ENCODE assay signal across 21 cellular contexts in the genomic region with DNA sequence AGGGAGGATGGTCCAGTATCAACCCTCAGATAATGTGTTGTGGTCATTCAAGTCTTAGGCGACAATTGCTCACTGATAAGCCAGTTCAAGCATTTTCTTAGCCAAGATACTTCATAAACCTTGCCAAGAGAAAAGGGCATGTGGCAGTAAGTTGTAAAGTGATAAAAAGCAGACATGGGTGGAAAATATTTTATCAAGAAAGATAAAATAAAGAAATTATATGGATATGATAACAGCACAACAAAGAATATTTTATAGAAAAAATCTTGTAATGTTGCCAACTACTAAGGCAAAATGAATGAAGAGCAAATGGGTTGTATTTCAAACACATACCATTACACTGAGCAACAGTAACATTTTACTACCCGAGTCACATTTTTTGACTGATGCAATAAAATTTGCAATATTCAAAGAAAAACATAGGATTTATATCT.
A peak's percentile ranks its signal among the peaks of the same experiment; 100 is the strongest.
DNase-seq lines count a peak whose midpoint lies in the region; ATAC-seq and TF ChIP-seq lines count a peak whose summit lies in the region.
"Had no signal": no experiment of that assay in that cellular context is flagged by ENCODE, and none has a peak within 500 bp of the region (broad histone marks: within the 10 kb centered on the region; RNA-seq: fewer than 3 reads in every experiment).

No MANE protein-coding gene starts in this region.

- H3K36me3 ChIP-seq in adrenal gland (replicated peaks in 1 of 2) = no peaks in the 10 kb centered on the region
- H3K36me3 ChIP-seq in effector memory CD4-positive, alpha-beta T cell (ENCODE audit: control insufficient read depth, insufficient read depth, low read length) = no peaks in the 10 kb centered on the region
- H3K36me3 ChIP-seq: ascending aorta, right atrium auricular region, uterus had no signal

- H3K27ac ChIP-seq in adrenal gland = no peak overlapping the region
- H3K27ac ChIP-seq in effector memory CD4-positive, alpha-beta T cell (ENCODE audit: insufficient read depth, low read length, poor library complexity, severe bottlenecking) = no peak overlapping the region
- H3K27ac ChIP-seq: ascending aorta, epithelial cell of prostate, right atrium auricular region, uterus had no signal

- no peaks in the 10 kb centered on the region for H3K4me1 ChIP-seq in adrenal gland (replicated peaks in 1 of 2)
- no peaks in the 10 kb centered on the region for H3K4me1 ChIP-seq in effector memory CD4-positive, alpha-beta T cell (ENCODE audit: control insufficient read depth, insufficient read depth, low read length, poor library complexity, severe bottlenecking)
- H3K4me1 ChIP-seq: ascending aorta, right atrium auricular region, uterus had no signal

- no peak for TF ChIP-seq CTCF in adrenal gland (IDR thresholded peaks at IDR 0.05)

- H3K4me3 ChIP-seq in adrenal gland = no peak overlapping the region
- H3K4me3 ChIP-seq in effector memory CD4-positive, alpha-beta T cell (ENCODE audit: insufficient read depth, low read depth, low read length, poor library complexity, severe bottlenecking) = no peak overlapping the region
- H3K4me3 ChIP-seq: ascending aorta, right atrium auricular region, uterus had no signal

- H3K9me3 ChIP-seq in adrenal gland (replicated peaks in 1 of 3) = no peaks in the 10 kb centered on the region
- H3K9me3 ChIP-seq in effector memory CD4-positive, alpha-beta T cell (ENCODE audit: control insufficient read depth, low read length) = no peaks in the 10 kb centered on the region
- H3K9me3 ChIP-seq: ascending aorta, right atrium auricular region, uterus had no signal

- no peaks in the 10 kb centered on the region for H3K27me3 ChIP-seq in adrenal gland
- no peaks in the 10 kb centered on the region for H3K27me3 ChIP-seq in effector memory CD4-positive, alpha-beta T cell (replicated peaks; ENCODE audit: control insufficient read depth, insufficient read depth, low read length, poor library complexity, severe bottlenecking)
- H3K27me3 ChIP-seq: ascending aorta, right atrium auricular region, uterus had no signal

- ATAC-seq in left colon (peak; percentile 60), HG02759 (IDR thresholded peaks at IDR 0.05; ENCODE audit: unreplicated experiment) (no peak)

- no peak for TF ChIP-seq POLR2A in adrenal gland (IDR thresholded peaks at IDR 0.05)

- WGBS in adrenal gland, 4 donors = 71 to 86% (median 78%) methylated on average over 2 of the region's 2 CpGs

- DNase-seq in AG08396 (ENCODE audit: low spot score) = peak; percentile 14
- DNase-seq in HS-5 (ENCODE audit: low read depth) = peak; percentile 49
- DNase-seq in astrocyte of the hippocampus (ENCODE audit: low read depth, low spot score) = peak; percentile 10
- no peak for DNase-seq in left colon
- no peak for DNase-seq in adrenal gland
- DNase-seq in anterior cingulate cortex (lab: John Stamatoyannopoulos, UW) = no peak
- DNase-seq in effector memory CD4-positive, alpha-beta T cell = no peak
- DNase-seq: ACHN; activated CD4-positive, alpha-beta T cell treated with anti-CD3 and anti-CD28 coated beads for 48 hours; activated CD8-positive, alpha-beta memory T cell treated with anti-CD3 and anti-CD28 coated beads, Interleukin-2, amount 50 U/mL, for 4 hours; activated gamma-delta T cell; dermis blood vessel endothelial cell; Karpas-422; mesendoderm; NCI-H1436; NCI-H2171 treated with DMSO at 0.1 percent for 48 hours; uterus had no signal

- intact Hi-C loops in left colon (cut with DNase I, micrococcal nuclease) = no loop called here
- intact Hi-C loops in adrenal gland (cut with DNase I) = no loop called here

Comparison
In these comparisons a context has a peak if more than half of its experiments do, and no peak if none do; other contexts are left out.
1. DNase-seq: peak in AG08396 (single experiment), HS-5 (single experiment) and astrocyte of the hippocampus (single experiment); none in left colon (0 of 2), adrenal gland (0 of 7), anterior cingulate cortex (0 of 58) and effector memory CD4-positive, alpha-beta T cell (0 of 3).